ENCODE assay signal across 2 cellular contexts in the genomic region with DNA sequence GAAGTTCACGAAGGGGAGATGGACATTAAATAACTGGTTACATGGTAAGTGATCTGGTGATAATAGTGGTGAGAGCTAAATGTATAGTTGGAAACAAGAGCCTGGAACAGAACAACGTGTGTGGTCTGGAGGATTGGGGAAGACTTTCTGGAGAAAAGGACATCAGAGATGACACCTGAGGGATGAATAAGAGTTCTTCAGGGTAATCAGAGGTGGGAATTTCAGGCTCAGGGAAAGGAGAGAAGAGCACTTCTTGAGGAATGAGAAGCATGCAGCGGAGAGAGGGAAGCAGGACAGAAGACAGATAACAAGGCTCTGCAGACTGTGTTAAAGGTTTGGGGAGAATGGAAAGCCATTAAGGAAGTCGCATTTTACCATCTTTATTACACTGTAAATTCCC.
TF ChIP-seq lines count a peak whose summit lies in the region.

No MANE protein-coding gene starts in this region.

TF ChIP-seq in HCT116, 20 proteins besides CTCF, POLR2A, EP300 and RAD21:
- TF ChIP-seq EGR1 (IDR thresholded peaks at IDR 0.05; ENCODE audit: low read depth), result no peak
- no peak for TF ChIP-seq TCF7L2 (IDR thresholded peaks at IDR 0.05; ENCODE audit: borderline replicate concordance, extremely low read depth, insufficient read depth, insufficient read length)
- no peak for TF ChIP-seq SIN3A (IDR thresholded peaks at IDR 0.05; ENCODE audit: low read depth)
- TF ChIP-seq ZNF274 (IDR thresholded peaks at IDR 0.05; ENCODE audit: low read depth, low read length), result no peak
- TF ChIP-seq, protein P1, sequence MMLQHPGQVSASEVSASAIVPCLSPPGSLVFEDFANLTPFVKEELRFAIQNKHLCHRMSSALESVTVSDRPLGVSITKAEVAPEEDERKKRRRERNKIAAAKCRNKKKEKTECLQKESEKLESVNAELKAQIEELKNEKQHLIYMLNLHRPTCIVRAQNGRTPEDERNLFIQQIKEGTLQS (IDR thresholded peaks at IDR 0.05), result no peak
- no peak for TF ChIP-seq ELF1 (IDR thresholded peaks at IDR 0.05; ENCODE audit: borderline replicate concordance, low read depth)

TF ChIP-seq in WTC11, 78 proteins besides CTCF, POLR2A, EP300 and RAD21:
- TF ChIP-seq, protein P2, sequence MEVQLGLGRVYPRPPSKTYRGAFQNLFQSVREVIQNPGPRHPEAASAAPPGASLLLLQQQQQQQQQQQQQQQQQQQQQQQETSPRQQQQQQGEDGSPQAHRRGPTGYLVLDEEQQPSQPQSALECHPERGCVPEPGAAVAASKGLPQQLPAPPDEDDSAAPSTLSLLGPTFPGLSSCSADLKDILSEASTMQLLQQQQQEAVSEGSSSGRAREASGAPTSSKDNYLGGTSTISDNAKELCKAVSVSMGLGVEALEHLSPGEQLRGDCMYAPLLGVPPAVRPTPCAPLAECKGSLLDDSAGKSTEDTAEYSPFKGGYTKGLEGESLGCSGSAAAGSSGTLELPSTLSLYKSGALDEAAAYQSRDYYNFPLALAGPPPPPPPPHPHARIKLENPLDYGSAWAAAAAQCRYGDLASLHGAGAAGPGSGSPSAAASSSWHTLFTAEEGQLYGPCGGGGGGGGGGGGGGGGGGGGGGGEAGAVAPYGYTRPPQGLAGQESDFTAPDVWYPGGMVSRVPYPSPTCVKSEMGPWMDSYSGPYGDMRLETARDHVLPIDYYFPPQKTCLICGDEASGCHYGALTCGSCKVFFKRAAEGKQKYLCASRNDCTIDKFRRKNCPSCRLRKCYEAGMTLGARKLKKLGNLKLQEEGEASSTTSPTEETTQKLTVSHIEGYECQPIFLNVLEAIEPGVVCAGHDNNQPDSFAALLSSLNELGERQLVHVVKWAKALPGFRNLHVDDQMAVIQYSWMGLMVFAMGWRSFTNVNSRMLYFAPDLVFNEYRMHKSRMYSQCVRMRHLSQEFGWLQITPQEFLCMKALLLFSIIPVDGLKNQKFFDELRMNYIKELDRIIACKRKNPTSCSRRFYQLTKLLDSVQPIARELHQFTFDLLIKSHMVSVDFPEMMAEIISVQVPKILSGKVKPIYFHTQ (CRISPR knock-in tag; IDR thresholded peaks at IDR 0.05), result no peak
- no peak for TF ChIP-seq IRF2 (CRISPR knock-in tag; IDR thresholded peaks at IDR 0.05; ENCODE audit: borderline replicate concordance, low read depth)
- no peak for TF ChIP-seq TP53 (CRISPR knock-in tag; IDR thresholded peaks at IDR 0.05)
- TF ChIP-seq, protein P3, sequence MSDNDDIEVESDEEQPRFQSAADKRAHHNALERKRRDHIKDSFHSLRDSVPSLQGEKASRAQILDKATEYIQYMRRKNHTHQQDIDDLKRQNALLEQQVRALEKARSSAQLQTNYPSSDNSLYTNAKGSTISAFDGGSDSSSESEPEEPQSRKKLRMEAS (CRISPR knock-in tag; IDR thresholded peaks at IDR 0.05), result no peak
- TF ChIP-seq ZNF121 (CRISPR knock-in tag; IDR thresholded peaks at IDR 0.05), result no peak
- TF ChIP-seq, protein P4, sequence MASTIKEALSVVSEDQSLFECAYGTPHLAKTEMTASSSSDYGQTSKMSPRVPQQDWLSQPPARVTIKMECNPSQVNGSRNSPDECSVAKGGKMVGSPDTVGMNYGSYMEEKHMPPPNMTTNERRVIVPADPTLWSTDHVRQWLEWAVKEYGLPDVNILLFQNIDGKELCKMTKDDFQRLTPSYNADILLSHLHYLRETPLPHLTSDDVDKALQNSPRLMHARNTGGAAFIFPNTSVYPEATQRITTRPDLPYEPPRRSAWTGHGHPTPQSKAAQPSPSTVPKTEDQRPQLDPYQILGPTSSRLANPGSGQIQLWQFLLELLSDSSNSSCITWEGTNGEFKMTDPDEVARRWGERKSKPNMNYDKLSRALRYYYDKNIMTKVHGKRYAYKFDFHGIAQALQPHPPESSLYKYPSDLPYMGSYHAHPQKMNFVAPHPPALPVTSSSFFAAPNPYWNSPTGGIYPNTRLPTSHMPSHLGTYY (CRISPR knock-in tag; IDR thresholded peaks at IDR 0.05), result no peak
- TF ChIP-seq, protein P5, sequence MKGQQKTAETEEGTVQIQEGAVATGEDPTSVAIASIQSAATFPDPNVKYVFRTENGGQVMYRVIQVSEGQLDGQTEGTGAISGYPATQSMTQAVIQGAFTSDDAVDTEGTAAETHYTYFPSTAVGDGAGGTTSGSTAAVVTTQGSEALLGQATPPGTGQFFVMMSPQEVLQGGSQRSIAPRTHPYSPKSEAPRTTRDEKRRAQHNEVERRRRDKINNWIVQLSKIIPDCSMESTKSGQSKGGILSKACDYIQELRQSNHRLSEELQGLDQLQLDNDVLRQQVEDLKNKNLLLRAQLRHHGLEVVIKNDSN (CRISPR knock-in tag; IDR thresholded peaks at IDR 0.05), result no peak
